8 cellular contexts compared by ENCODE assay signal in the genomic region with DNA sequence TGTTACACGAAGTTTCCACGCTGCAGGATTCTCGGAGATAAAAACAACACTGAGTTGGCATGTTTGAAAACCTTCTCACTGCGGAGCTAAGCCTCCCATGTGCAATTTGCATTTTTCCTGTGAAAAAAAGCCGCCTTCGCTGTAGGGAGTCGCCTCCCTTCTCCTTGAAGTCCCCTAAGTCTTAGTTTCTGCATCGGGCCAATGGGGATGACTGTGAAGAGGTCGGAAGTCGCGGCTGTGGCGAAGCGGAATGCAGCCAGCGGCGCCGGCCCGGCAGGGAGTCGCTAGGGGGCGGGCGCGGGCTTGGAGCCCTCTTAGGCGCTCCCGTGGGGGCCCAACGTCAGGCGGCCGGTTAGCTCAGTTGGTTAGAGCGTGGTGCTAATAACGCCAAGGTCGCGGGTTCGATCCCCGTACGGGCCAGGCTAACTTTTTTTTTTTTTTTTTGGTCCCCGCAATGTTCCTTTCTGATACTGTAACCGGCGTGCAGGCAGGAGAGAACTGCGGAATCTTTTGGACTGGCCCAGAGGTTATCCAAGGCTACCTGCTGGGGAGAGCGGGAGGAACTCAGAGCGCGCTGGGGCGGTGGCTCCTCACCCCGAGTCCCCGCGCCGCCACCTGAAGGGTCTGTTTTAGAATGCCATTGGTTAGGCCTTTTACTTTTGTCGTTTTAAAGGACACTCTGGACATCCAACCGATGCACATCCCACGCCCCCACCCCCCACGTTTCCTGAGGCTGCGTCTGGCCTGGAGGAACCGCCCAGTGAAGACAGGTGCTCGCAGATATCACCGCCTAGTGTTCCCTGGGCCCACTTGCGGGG. TPM values are rescaled to one million over a fixed set of nuclear protein-coding genes. Genes with fewer than 3 reads are reported as not detected.
DNase-seq lines count a peak whose midpoint lies in the region; ATAC-seq and TF ChIP-seq lines count a peak whose summit lies in the region.

No MANE protein-coding gene starts in this region.

- H3K9ac ChIP-seq in mucosa of stomach (ENCODE audit: low read length), result peak overlapping the region; percentile 71

- peak; percentile 49; the same call in 1 of the 2 replicates for TF ChIP-seq EP300 in Ishikawa (IDR thresholded peaks at IDR 0.05; ENCODE audit: borderline replicate concordance)

- no peaks in the 10 kb centered on the region for H3K27me3 ChIP-seq in esophagus (ENCODE audit: control insufficient read depth in 1 of 2, insufficient read depth in 2 of 2, low read length in 2 of 2)
- no peaks in the 10 kb centered on the region for H3K27me3 ChIP-seq in mucosa of stomach (ENCODE audit: control insufficient read depth, insufficient read depth, low read length)

- no peak; the same call in 1 of the 2 replicates for TF ChIP-seq RAD21 in Ishikawa (IDR thresholded peaks at IDR 0.05; ENCODE audit: low read depth)

- H3K4me3 ChIP-seq in esophagus (ENCODE audit: low read depth in 1 of 2, low read length in 2 of 2) (peak overlapping the region; percentile 51), mucosa of stomach (ENCODE audit: low read length) (peak overlapping the region; percentile 72)

- peak; percentile 43 for ATAC-seq in GM21717 (IDR thresholded peaks at IDR 0.05; ENCODE audit: unreplicated experiment)

- H3K4me1 ChIP-seq in esophagus (ENCODE audit: control insufficient read depth in 2 of 2, insufficient read depth in 2 of 2, low read length in 1 of 2) (peaks cover 3 to 9% of the 10 kb centered on the region in 2 donors), mucosa of stomach (ENCODE audit: control insufficient read depth, insufficient read depth, low read length) (peaks cover 35% of the 10 kb centered on the region)

- H3K9me3 ChIP-seq in esophagus (ENCODE audit: control insufficient read depth in 2 of 2, insufficient read depth in 1 of 2, low read depth in 1 of 2, low read length in 1 of 2) (no peaks in the 10 kb centered on the region), mucosa of stomach (ENCODE audit: control insufficient read depth, low read length) (no peaks in the 10 kb centered on the region)

- H3K36me3 ChIP-seq in esophagus (ENCODE audit: control insufficient read depth in 2 of 2, insufficient read depth in 2 of 2, low read length in 1 of 2) (no peaks in the 10 kb centered on the region), mucosa of stomach (ENCODE audit: control insufficient read depth, insufficient read depth, low read length) (no peaks in the 10 kb centered on the region)

- 0 to 1% methylated on average over 50 to 54 of the region's 54 CpGs for WGBS in esophagus, 2 donors

- peak overlapping the region; percentile 83 to 94 for H3K27ac ChIP-seq in esophagus (ENCODE audit: low read depth in 2 of 2, low read length in 1 of 2)

- peak; percentile 68 for DNase-seq in DMS53 treated with DMSO at 0.1 percent for 48 hours (lab: John Stamatoyannopoulos, UW; ENCODE audit: unreplicated experiment)
- peak; percentile 95 for DNase-seq in OCI-M2 (lab: John Stamatoyannopoulos, UW; ENCODE audit: unreplicated experiment)
- DNase-seq in activated T-cell treated with anti-CD3 and anti-CD28 coated beads, Interleukin-2, amount 50 U/mL, for 1 hour, result peak; percentile 100
- DNase-seq in stimulated activated CD8-positive, alpha-beta memory T cell treated with anti-CD3 and anti-CD28 coated beads, Interleukin-4, amount 100 ng/mL, for 48 hours, result peak; percentile 98

TF ChIP-seq in Ishikawa, 13 proteins besides CTCF, POLR2A, EP300 and RAD21:
- TF ChIP-seq TAF1 (IDR thresholded peaks at IDR 0.05; ENCODE audit: low read depth), result no peak; the same call in 1 of the 2 replicates
- TF ChIP-seq, protein P1, sequence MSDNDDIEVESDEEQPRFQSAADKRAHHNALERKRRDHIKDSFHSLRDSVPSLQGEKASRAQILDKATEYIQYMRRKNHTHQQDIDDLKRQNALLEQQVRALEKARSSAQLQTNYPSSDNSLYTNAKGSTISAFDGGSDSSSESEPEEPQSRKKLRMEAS (IDR thresholded peaks at IDR 0.05), result peak; percentile 7; the same call in 1 of the 2 replicates
- TF ChIP-seq EGR1 (IDR thresholded peaks at IDR 0.05), result 0 out of 2 replicates have a peak, but pooled peaks have one; percentile 51
- TF ChIP-seq TEAD4 (IDR thresholded peaks at IDR 0.05), result peak; percentile 95
- no peak for TF ChIP-seq CREB1 (IDR thresholded peaks at IDR 0.05; ENCODE audit: low read depth)
- peak; percentile 65 for TF ChIP-seq TCF12 (IDR thresholded peaks at IDR 0.05; ENCODE audit: low read depth)
- peak; percentile 48; the same call in 1 of the 2 replicates for TF ChIP-seq FOXM1 (IDR thresholded peaks at IDR 0.05; ENCODE audit: borderline replicate concordance, low read depth)

RNA-seq across cellular contexts. Expression of a gene that starts 2.6 kb away (rescaled TPM):
- polyA plus RNA-seq in esophagus, result 1 to 10 TPM; 5.5 to 10.0 TPM

RNA-seq across cellular contexts. Expression of a gene that starts 12.0 kb away (rescaled TPM):
- 1 to 10 TPM; 7.2 to 8.3 TPM for polyA plus RNA-seq in esophagus

RNA-seq across cellular contexts. Expression of a gene that starts 45.7 kb away (rescaled TPM):
- polyA plus RNA-seq in esophagus, result 10 to 100 TPM; 29.2 to 43.4 TPM

RNA-seq across cellular contexts. Expression of a gene that starts 45.8 kb away (rescaled TPM):
- 1 to 10 TPM; 3.3 to 3.8 TPM for polyA plus RNA-seq in esophagus

Comparison
In these comparisons a context has a peak if more than half of its experiments do, and no peak if none do; other contexts are left out.
1. Peak in every context shown above with its lines: DNase-seq, ATAC-seq, H3K4me3 ChIP-seq and H3K27ac ChIP-seq.